ENCODE assay signal across 8 cellular contexts in the genomic region with DNA sequence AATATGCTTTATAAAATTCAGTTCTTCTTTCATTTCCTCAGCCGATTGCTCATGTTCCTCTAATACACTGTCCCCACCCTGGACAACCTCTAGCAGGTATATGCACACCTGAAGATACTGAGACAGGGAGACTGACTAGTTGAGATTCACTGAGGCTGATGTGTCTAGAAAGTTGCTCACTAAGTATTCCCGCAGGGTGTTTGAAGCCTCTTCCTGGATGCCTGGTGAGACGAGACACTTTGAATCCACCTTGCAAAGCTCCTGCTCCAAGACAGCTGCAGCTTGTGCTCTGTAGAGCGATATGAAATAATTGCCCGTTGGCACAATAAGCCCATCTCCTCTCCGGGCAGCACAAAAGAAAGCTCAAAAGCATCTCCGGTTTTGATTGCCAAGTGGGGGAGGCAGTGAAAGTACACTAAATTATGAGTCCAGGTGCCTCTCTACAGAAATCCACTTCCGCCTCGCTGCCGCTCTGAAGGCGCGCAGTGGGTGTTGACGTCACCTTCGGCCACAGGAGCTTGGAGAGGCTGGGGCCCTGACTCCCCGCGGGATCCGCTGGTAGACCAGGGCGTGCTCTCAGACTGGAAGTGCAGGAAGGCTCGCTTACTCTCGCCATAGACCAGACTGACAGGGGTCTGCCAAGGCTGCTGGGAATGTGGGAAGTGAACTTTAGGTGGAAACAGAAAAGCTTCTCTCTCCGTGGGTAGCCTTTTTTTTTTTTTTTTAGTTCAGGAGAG.
DNase-seq lines count a peak whose midpoint lies in the region; ATAC-seq lines count a peak whose summit lies in the region.

No MANE protein-coding gene starts in this region.

- ATAC-seq in GM18519 (IDR thresholded peaks at IDR 0.05; ENCODE audit: low FRiP score, unreplicated experiment): peak; percentile 99
- ATAC-seq in HG02970 (IDR thresholded peaks at IDR 0.05; ENCODE audit: low FRiP score, unreplicated experiment): peak; percentile 85
- peak; percentile 96 for ATAC-seq in memory B cell (ENCODE audit: low read depth)

- DNase-seq in NCI-H2029 treated with DMSO at 0.1 percent for 48 hours (lab: John Stamatoyannopoulos, UW) (peak; percentile 70), cerebellar nuclear complex (lab: John Stamatoyannopoulos, UW) (peak; percentile 48 to 66), memory B cell (ENCODE audit: low spot score in 2 of 2) (peak; percentile 36 to 46), 8988T (no peak)
- peak; percentile 26 for DNase-seq in activated CD4-positive, CD25-positive, alpha-beta regulatory T cell treated with anti-CD3 and anti-CD28 coated beads, Interleukin-2, amount 50 U/mL, for 16 hours (ENCODE audit: low read depth, low spot score)
- peak; percentile 36 to 41 for DNase-seq in stimulated activated CD8-positive, alpha-beta memory T cell treated with anti-CD3 and anti-CD28 coated beads, Interleukin-15, amount 100 ng/mL, for 4 hours (ENCODE audit: low read depth in 2 of 2)

- peak overlapping the region; percentile 75 for H3K27ac Mint-ChIP-seq in memory B cell

- H3K4me3 Mint-ChIP-seq in memory B cell: peak overlapping the region; percentile 88

- peaks cover 9% of the 10 kb centered on the region for H3K27me3 Mint-ChIP-seq in memory B cell

- H3K4me1 Mint-ChIP-seq in memory B cell: peaks cover 7% of the 10 kb centered on the region

- H3K36me3 Mint-ChIP-seq in memory B cell: no peaks in the 10 kb centered on the region

- peaks cover 1% of the 10 kb centered on the region for H3K9me3 Mint-ChIP-seq in memory B cell
